ENCODE assay signal across 8 cellular contexts in genomic region chr12:57590892-57591566, GRCh38. TPM values are rescaled to one million over a fixed set of nuclear protein-coding genes. Genes with fewer than 3 reads are reported as not detected.
DNase-seq lines count a peak whose midpoint lies in the region; ATAC-seq lines count a peak whose summit lies in the region.

Gene PIP4K2C (plus strand): TSS chr12:57591192. CDS start chr12:57591290, 98 bp downstream.

- no peak within 1 kb of the TSS for H2AK5ac ChIP-seq in mesenchymal stem cell (ENCODE audit: low read length, severe bottlenecking)

- H3K4ac ChIP-seq in mesenchymal stem cell (ENCODE audit: low read depth in 1 of 2, low read length in 2 of 2), result peak within 1 kb of the TSS; percentile 35 to 75

- peaks cover 0 to 1% (median 0%) of the 10 kb centered on the region in 7 donors for H3K9me3 Mint-ChIP-seq in CD4-positive, CD25-positive, alpha-beta regulatory T cell
- H3K9me3 Mint-ChIP-seq in effector memory CD8-positive, alpha-beta T cell, result no peaks in the 10 kb centered on the region

- H2BK120ac ChIP-seq in mesenchymal stem cell (ENCODE audit: low read depth, low read length), result peak within 1 kb of the TSS; percentile 19

- peak within 1 kb of the TSS; percentile 80 for H4K91ac ChIP-seq in mesenchymal stem cell (ENCODE audit: low read length)

- ATAC-seq in CD4-positive, CD25-positive, alpha-beta regulatory T cell (ENCODE audit: low read depth in 2 of 2), result peak; percentile 85 to 93
- ATAC-seq in GM19397 (IDR thresholded peaks at IDR 0.05; ENCODE audit: unreplicated experiment), result peak; percentile 97
- peak; percentile 95 for ATAC-seq in HG03521 (IDR thresholded peaks at IDR 0.05; ENCODE audit: unreplicated experiment)
- peak; percentile 85 for ATAC-seq in effector memory CD8-positive, alpha-beta T cell (replicated peaks)

- peak within 1 kb of the TSS; percentile 90 to 97 (median 94) for H3K4me3 Mint-ChIP-seq in CD4-positive, CD25-positive, alpha-beta regulatory T cell
- peak within 1 kb of the TSS; percentile 80 to 88 for H3K4me3 Mint-ChIP-seq in effector memory CD8-positive, alpha-beta T cell

- H3K9ac ChIP-seq in mesenchymal stem cell (ENCODE audit: low read length), result peak within 1 kb of the TSS; percentile 79

- H3K4me1 ChIP-seq in CD4-positive, CD25-positive, alpha-beta regulatory T cell (ENCODE audit: control insufficient read depth, insufficient read depth, low read length, poor library complexity, severe bottlenecking), result peaks cover 35% of the 10 kb centered on the region
- H3K4me1 ChIP-seq in mesenchymal stem cell (ENCODE audit: control insufficient read depth, insufficient read depth, low read depth, low read length), result peaks cover 15% of the 10 kb centered on the region

- H3K4me3 ChIP-seq in CD4-positive, CD25-positive, alpha-beta regulatory T cell (ENCODE audit: low read depth, low read length), result peak within 1 kb of the TSS; percentile 83
- peak within 1 kb of the TSS; percentile 85 to 97 for H3K4me3 ChIP-seq in mesenchymal stem cell (ENCODE audit: insufficient read depth in 1 of 2, low read depth in 1 of 2, low read length in 2 of 2)

- peak within 1 kb of the TSS; percentile 92 to 96 (median 94) for H3K27ac Mint-ChIP-seq in CD4-positive, CD25-positive, alpha-beta regulatory T cell
- H3K27ac Mint-ChIP-seq in effector memory CD8-positive, alpha-beta T cell, result peak within 1 kb of the TSS; percentile 81 to 85

- H4K8ac ChIP-seq in mesenchymal stem cell (ENCODE audit: low read length), result peak within 1 kb of the TSS; percentile 97

- peak within 1 kb of the TSS in 1 of 2 experiments; percentile 65 for H3K23ac ChIP-seq in mesenchymal stem cell (ENCODE audit: low read length in 2 of 2)

- peak within 1 kb of the TSS; percentile 100 for H3K4me2 ChIP-seq in mesenchymal stem cell (ENCODE audit: low read length, poor library complexity, severe bottlenecking)

- peak within 1 kb of the TSS; percentile 96 for H2AFZ ChIP-seq in mesenchymal stem cell (ENCODE audit: low read depth, low read length)

- no peak within 1 kb of the TSS for H3K14ac ChIP-seq in mesenchymal stem cell (ENCODE audit: low read length in 2 of 2)

- peak within 1 kb of the TSS; percentile 83 to 92 for H3K18ac ChIP-seq in mesenchymal stem cell (ENCODE audit: low read depth in 1 of 2, low read length in 2 of 2)

- peak within 1 kb of the TSS; percentile 74 for H3K27ac ChIP-seq in CD4-positive, CD25-positive, alpha-beta regulatory T cell (ENCODE audit: insufficient read depth, low read length, poor library complexity, severe bottlenecking)
- peak within 1 kb of the TSS; percentile 19 for H3K27ac ChIP-seq in mesenchymal stem cell (ENCODE audit: low read length, poor library complexity, severe bottlenecking)

- H3K9me3 ChIP-seq in CD4-positive, CD25-positive, alpha-beta regulatory T cell (ENCODE audit: control insufficient read depth in 2 of 2, low read length in 2 of 2), result no peaks in the 10 kb centered on the region
- H3K9me3 ChIP-seq in mesenchymal stem cell (ENCODE audit: control insufficient read depth, low read length), result no peaks in the 10 kb centered on the region

- peak within 1 kb of the TSS; percentile 57 to 66 for H2BK12ac ChIP-seq in mesenchymal stem cell (ENCODE audit: low read length in 2 of 2)

- DNase-seq in CD4-positive, CD25-positive, alpha-beta regulatory T cell, result peak; percentile 76 to 89 (median 79)
- peak; percentile 69 for DNase-seq in NK-92 treated with Interleukin-12 subunit alpha and Interleukin-12 subunit beta, amount 100 ng/mL, for 24 hours (lab: John Stamatoyannopoulos, UW)
- DNase-seq in activated CD8-positive, alpha-beta memory T cell treated with anti-CD3 and anti-CD28 coated beads for 4 hours (ENCODE audit: low read depth in 2 of 2), result peak; percentile 41 to 52
- peak; percentile 48 to 63 (median 59) for DNase-seq in effector memory CD8-positive, alpha-beta T cell
- peak; percentile 49 for DNase-seq in mesenchymal stem cell
- DNase-seq in stimulated activated CD8-positive, alpha-beta memory T cell treated with anti-CD3 and anti-CD28 coated beads, Interleukin-12 subunit alpha, Interleukin-12 subunit beta, amount 100 ng/mL, for 24 hours (ENCODE audit: extremely low read depth), result peak; percentile 53

- H3K27me3 Mint-ChIP-seq in CD4-positive, CD25-positive, alpha-beta regulatory T cell, result no peaks in the 10 kb centered on the region
- H3K27me3 Mint-ChIP-seq in effector memory CD8-positive, alpha-beta T cell, result no peaks in the 10 kb centered on the region

- under 1% methylated on average over 61 of the region's 61 CpGs for WGBS in mesenchymal stem cell

- peak within 1 kb of the TSS; percentile 69 for H2BK15ac ChIP-seq in mesenchymal stem cell (ENCODE audit: low read depth, poor library complexity, severe bottlenecking)

- H3K79me1 ChIP-seq in mesenchymal stem cell (replicated peaks; ENCODE audit: low read length, poor library complexity, severe bottlenecking), result peaks cover 33% of the 10 kb centered on the region

- peaks cover 11% of the 10 kb centered on the region for H3K27me3 ChIP-seq in CD4-positive, CD25-positive, alpha-beta regulatory T cell (ENCODE audit: control insufficient read depth, insufficient read depth, low read length)
- peaks cover 19 to 52% of the 10 kb centered on the region in 2 experiments for H3K27me3 ChIP-seq in mesenchymal stem cell (ENCODE audit: control insufficient read depth in 1 of 2, insufficient read depth in 1 of 2, low read length in 2 of 2)

- H2BK5ac ChIP-seq in mesenchymal stem cell (ENCODE audit: low read depth, low read length, poor library complexity, severe bottlenecking), result peak within 1 kb of the TSS; percentile 80

- H3K4me1 Mint-ChIP-seq in CD4-positive, CD25-positive, alpha-beta regulatory T cell, result peaks cover 13 to 35% (median 27%) of the 10 kb centered on the region in 4 donors
- H3K4me1 Mint-ChIP-seq in effector memory CD8-positive, alpha-beta T cell (ENCODE audit: low read depth in 2 of 2), result peaks cover 19 to 28% of the 10 kb centered on the region in 2 donors

- H3K36me3 Mint-ChIP-seq in CD4-positive, CD25-positive, alpha-beta regulatory T cell, result peaks cover 7% of the 10 kb centered on the region
- H3K36me3 Mint-ChIP-seq in effector memory CD8-positive, alpha-beta T cell (ENCODE audit: insufficient read depth), result peaks cover 15% of the 10 kb centered on the region

- H3K36me3 ChIP-seq in CD4-positive, CD25-positive, alpha-beta regulatory T cell (ENCODE audit: control insufficient read depth, insufficient read depth, low read length), result peaks cover 23% of the 10 kb centered on the region
- H3K36me3 ChIP-seq in mesenchymal stem cell (ENCODE audit: control insufficient read depth in 1 of 2, insufficient read depth in 2 of 2, low read depth in 1 of 2, low read length in 2 of 2), result peaks cover 0 to 11% of the 10 kb centered on the region in 2 experiments

RNA-seq across cellular contexts. Expression of gene PIP4K2C, which starts in this region (rescaled TPM):
- total RNA-seq in CD4-positive, CD25-positive, alpha-beta regulatory T cell, result 35.8 TPM
- polyA plus RNA-seq in CD4-positive, CD25-positive, alpha-beta regulatory T cell, result 10 to 100 TPM; 24.6 to 38.6 (median 30.2) TPM
- 15.5 TPM for polyA plus RNA-seq in mesenchymal stem cell (2013, experiment 1 of 2)
- polyA plus RNA-seq in mesenchymal stem cell (2013, experiment 2 of 2), result 15.4 TPM

Comparison
In these comparisons a context has a peak if more than half of its experiments do, and no peak if none do; other contexts are left out.
1. Peak in every context shown above with its lines: DNase-seq, ATAC-seq, H3K4me3 ChIP-seq and H3K27ac ChIP-seq.